ENCODE assay signal across 1 cellular context in genomic region chr18:24426398-24427294, GRCh38.
TF ChIP-seq lines count a peak whose summit lies in the region.

Gene IMPACT (plus strand): TSS chr18:24426670. CDS start chr18:24426757, 87 bp downstream.

TF ChIP-seq in K562, 482 proteins besides CTCF, POLR2A, EP300 and RAD21 (continued from another document and continues in another):
- TF ChIP-seq, protein P1, sequence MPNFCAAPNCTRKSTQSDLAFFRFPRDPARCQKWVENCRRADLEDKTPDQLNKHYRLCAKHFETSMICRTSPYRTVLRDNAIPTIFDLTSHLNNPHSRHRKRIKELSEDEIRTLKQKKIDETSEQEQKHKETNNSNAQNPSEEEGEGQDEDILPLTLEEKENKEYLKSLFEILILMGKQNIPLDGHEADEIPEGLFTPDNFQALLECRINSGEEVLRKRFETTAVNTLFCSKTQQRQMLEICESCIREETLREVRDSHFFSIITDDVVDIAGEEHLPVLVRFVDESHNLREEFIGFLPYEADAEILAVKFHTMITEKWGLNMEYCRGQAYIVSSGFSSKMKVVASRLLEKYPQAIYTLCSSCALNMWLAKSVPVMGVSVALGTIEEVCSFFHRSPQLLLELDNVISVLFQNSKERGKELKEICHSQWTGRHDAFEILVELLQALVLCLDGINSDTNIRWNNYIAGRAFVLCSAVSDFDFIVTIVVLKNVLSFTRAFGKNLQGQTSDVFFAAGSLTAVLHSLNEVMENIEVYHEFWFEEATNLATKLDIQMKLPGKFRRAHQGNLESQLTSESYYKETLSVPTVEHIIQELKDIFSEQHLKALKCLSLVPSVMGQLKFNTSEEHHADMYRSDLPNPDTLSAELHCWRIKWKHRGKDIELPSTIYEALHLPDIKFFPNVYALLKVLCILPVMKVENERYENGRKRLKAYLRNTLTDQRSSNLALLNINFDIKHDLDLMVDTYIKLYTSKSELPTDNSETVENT (CRISPR knock-in tag; IDR thresholded peaks at IDR 0.05), result peak; percentile 60; the same call in 1 of the 2 replicates
- TF ChIP-seq HOXB6 (CRISPR knock-in tag; IDR thresholded peaks at IDR 0.05; ENCODE audit: borderline replicate concordance) (peak; percentile 67; the same call in 1 of the 2 replicates), TAF7 (tag; IDR thresholded peaks at IDR 0.05) (peak; percentile 22; the same call in 1 of the 2 replicates), PPARD (CRISPR knock-in tag; IDR thresholded peaks at IDR 0.05) (no peak), RFX7 (CRISPR knock-in tag; IDR thresholded peaks at IDR 0.05) (no peak), ZFP36 (IDR thresholded peaks at IDR 0.05; ENCODE audit: low read depth, low read length, partially characterized antibody) (no peak), CREBBP (IDR thresholded peaks at IDR 0.05; ENCODE audit: low read depth, low read length) (no peak), SP2 (IDR thresholded peaks at IDR 0.05; ENCODE audit: extremely low read depth, low read depth, low read length, poor library complexity, severe bottlenecking) (no peak), RAD51 (IDR thresholded peaks at IDR 0.05; ENCODE audit: borderline replicate concordance, low read depth) (no peak), SMARCC2 (IDR thresholded peaks at IDR 0.05; ENCODE audit: low read depth) (no peak), TEAD2 (tag; IDR thresholded peaks at IDR 0.05) (no peak), ZFP1 (CRISPR knock-in tag; IDR thresholded peaks at IDR 0.05) (no peak; the same call in 1 of the 2 replicates), HMG20B (CRISPR knock-in tag; IDR thresholded peaks at IDR 0.05) (no peak), CC2D1A (IDR thresholded peaks at IDR 0.05) (no peak), RB1 (IDR thresholded peaks at IDR 0.05; ENCODE audit: low read depth) (peak; percentile 74), ZNF561 (CRISPR knock-in tag; conservative IDR thresholded peaks at IDR 0.05) (0 out of 2 replicates have a peak, but pooled peaks have one; percentile 55), CHD7 (IDR thresholded peaks at IDR 0.05; ENCODE audit: low read depth, low read length) (no peak), DPF2 (IDR thresholded peaks at IDR 0.05) (no peak), HNRNPH1 (optimal IDR thresholded peaks at IDR 0.05; ENCODE audit: low read depth, low read length) (no peak), SAFB (IDR thresholded peaks at IDR 0.05; ENCODE audit: borderline replicate concordance, low read depth, low read length) (no peak), ESRRA (IDR thresholded peaks at IDR 0.05; ENCODE audit: borderline replicate concordance, low read depth) (peak; percentile 49; the same call in 1 of the 2 replicates), SMAD3 (CRISPR knock-in tag; conservative IDR thresholded peaks at IDR 0.05) (0 out of 2 replicates have a peak, but pooled peaks have one; percentile 70), SNRNP70 (optimal IDR thresholded peaks at IDR 0.05; ENCODE audit: low read depth, low read length) (no peak), TRIM24 (IDR thresholded peaks at IDR 0.05) (no peak), ZNF212 (CRISPR knock-in tag; IDR thresholded peaks at IDR 0.05) (no peak), ZNF253 (CRISPR knock-in tag; conservative IDR thresholded peaks at IDR 0.05) (no peak), RBM34 (IDR thresholded peaks at IDR 0.05; ENCODE audit: borderline replicate concordance, insufficient read depth, low read length) (no peak), ZNF584 (CRISPR knock-in tag; IDR thresholded peaks at IDR 0.05; ENCODE audit: low read depth) (peak; percentile 86)
- TF ChIP-seq, protein P2, sequence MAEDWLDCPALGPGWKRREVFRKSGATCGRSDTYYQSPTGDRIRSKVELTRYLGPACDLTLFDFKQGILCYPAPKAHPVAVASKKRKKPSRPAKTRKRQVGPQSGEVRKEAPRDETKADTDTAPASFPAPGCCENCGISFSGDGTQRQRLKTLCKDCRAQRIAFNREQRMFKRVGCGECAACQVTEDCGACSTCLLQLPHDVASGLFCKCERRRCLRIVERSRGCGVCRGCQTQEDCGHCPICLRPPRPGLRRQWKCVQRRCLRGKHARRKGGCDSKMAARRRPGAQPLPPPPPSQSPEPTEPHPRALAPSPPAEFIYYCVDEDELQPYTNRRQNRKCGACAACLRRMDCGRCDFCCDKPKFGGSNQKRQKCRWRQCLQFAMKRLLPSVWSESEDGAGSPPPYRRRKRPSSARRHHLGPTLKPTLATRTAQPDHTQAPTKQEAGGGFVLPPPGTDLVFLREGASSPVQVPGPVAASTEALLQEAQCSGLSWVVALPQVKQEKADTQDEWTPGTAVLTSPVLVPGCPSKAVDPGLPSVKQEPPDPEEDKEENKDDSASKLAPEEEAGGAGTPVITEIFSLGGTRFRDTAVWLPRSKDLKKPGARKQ (CRISPR knock-in tag; IDR thresholded peaks at IDR 0.05), result no peak
- TF ChIP-seq, protein P3, sequence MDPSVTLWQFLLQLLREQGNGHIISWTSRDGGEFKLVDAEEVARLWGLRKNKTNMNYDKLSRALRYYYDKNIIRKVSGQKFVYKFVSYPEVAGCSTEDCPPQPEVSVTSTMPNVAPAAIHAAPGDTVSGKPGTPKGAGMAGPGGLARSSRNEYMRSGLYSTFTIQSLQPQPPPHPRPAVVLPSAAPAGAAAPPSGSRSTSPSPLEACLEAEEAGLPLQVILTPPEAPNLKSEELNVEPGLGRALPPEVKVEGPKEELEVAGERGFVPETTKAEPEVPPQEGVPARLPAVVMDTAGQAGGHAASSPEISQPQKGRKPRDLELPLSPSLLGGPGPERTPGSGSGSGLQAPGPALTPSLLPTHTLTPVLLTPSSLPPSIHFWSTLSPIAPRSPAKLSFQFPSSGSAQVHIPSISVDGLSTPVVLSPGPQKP (CRISPR knock-in tag; IDR thresholded peaks at IDR 0.05), result no peak
- TF ChIP-seq, protein P4, sequence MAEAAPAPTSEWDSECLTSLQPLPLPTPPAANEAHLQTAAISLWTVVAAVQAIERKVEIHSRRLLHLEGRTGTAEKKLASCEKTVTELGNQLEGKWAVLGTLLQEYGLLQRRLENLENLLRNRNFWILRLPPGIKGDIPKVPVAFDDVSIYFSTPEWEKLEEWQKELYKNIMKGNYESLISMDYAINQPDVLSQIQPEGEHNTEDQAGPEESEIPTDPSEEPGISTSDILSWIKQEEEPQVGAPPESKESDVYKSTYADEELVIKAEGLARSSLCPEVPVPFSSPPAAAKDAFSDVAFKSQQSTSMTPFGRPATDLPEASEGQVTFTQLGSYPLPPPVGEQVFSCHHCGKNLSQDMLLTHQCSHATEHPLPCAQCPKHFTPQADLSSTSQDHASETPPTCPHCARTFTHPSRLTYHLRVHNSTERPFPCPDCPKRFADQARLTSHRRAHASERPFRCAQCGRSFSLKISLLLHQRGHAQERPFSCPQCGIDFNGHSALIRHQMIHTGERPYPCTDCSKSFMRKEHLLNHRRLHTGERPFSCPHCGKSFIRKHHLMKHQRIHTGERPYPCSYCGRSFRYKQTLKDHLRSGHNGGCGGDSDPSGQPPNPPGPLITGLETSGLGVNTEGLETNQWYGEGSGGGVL (CRISPR knock-in tag; IDR thresholded peaks at IDR 0.05), result no peak
- TF ChIP-seq, protein P5, sequence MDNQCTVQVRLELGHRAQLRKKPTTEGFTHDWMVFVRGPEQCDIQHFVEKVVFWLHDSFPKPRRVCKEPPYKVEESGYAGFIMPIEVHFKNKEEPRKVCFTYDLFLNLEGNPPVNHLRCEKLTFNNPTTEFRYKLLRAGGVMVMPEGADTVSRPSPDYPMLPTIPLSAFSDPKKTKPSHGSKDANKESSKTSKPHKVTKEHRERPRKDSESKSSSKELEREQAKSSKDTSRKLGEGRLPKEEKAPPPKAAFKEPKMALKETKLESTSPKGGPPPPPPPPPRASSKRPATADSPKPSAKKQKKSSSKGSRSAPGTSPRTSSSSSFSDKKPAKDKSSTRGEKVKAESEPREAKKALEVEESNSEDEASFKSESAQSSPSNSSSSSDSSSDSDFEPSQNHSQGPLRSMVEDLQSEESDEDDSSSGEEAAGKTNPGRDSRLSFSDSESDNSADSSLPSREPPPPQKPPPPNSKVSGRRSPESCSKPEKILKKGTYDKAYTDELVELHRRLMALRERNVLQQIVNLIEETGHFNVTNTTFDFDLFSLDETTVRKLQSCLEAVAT (IDR thresholded peaks at IDR 0.05), result no peak
- TF ChIP-seq, protein P6, sequence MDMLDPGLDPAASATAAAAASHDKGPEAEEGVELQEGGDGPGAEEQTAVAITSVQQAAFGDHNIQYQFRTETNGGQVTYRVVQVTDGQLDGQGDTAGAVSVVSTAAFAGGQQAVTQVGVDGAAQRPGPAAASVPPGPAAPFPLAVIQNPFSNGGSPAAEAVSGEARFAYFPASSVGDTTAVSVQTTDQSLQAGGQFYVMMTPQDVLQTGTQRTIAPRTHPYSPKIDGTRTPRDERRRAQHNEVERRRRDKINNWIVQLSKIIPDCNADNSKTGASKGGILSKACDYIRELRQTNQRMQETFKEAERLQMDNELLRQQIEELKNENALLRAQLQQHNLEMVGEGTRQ (CRISPR knock-in tag; IDR thresholded peaks at IDR 0.05), result no peak
- TF ChIP-seq, protein P7, sequence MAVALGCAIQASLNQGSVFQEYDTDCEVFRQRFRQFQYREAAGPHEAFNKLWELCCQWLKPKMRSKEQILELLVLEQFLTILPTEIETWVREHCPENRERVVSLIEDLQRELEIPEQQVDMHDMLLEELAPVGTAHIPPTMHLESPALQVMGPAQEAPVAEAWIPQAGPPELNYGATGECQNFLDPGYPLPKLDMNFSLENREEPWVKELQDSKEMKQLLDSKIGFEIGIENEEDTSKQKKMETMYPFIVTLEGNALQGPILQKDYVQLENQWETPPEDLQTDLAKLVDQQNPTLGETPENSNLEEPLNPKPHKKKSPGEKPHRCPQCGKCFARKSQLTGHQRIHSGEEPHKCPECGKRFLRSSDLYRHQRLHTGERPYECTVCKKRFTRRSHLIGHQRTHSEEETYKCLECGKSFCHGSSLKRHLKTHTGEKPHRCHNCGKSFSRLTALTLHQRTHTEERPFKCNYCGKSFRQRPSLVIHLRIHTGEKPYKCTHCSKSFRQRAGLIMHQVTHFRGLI (CRISPR knock-in tag; IDR thresholded peaks at IDR 0.05), result peak; percentile 93
